2 cellular contexts compared by ENCODE assay signal in the genomic region with DNA sequence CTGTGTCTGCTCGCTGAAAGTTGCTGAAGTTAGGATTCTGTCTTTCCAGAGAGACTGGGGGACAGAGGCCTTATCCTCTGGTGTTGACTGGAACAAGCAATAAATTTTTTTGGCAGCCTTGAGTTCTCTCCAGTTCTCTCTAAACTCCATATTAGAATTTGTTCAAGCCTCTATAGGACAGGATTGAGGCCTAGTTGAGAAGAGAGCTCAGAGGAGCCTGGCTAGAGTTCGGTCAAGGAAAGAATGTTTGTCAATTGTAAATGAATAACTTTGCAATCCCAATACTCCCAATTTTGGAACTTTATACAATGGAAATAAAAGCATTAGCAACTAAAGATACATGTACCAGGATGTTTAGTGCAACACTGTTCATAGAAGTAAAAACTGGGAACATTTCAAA.
TF ChIP-seq lines count a peak whose summit lies in the region.

No MANE protein-coding gene starts in this region.

TF ChIP-seq in liver, 16 proteins besides CTCF, POLR2A, EP300 and RAD21 (continued from another document):
- TF ChIP-seq, protein P1, sequence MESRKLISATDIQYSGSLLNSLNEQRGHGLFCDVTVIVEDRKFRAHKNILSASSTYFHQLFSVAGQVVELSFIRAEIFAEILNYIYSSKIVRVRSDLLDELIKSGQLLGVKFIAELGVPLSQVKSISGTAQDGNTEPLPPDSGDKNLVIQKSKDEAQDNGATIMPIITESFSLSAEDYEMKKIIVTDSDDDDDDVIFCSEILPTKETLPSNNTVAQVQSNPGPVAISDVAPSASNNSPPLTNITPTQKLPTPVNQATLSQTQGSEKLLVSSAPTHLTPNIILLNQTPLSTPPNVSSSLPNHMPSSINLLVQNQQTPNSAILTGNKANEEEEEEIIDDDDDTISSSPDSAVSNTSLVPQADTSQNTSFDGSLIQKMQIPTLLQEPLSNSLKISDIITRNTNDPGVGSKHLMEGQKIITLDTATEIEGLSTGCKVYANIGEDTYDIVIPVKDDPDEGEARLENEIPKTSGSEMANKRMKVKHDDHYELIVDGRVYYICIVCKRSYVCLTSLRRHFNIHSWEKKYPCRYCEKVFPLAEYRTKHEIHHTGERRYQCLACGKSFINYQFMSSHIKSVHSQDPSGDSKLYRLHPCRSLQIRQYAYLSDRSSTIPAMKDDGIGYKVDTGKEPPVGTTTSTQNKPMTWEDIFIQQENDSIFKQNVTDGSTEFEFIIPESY (IDR thresholded peaks at IDR 0.05), result no peak
- TF ChIP-seq FOXA2 (IDR thresholded peaks at IDR 0.05) (no peak), SP1 (IDR thresholded peaks at IDR 0.05) (peak; percentile 42), TAF1 (conservative IDR thresholded peaks at IDR 0.05) (no peak), GABPA (IDR thresholded peaks at IDR 0.05 in 1 of 2, conservative IDR thresholded peaks at IDR 0.05 in 1 of 2) (no peak), HNF4G (IDR thresholded peaks at IDR 0.05) (peak; percentile 18)
- TF ChIP-seq, protein P2, sequence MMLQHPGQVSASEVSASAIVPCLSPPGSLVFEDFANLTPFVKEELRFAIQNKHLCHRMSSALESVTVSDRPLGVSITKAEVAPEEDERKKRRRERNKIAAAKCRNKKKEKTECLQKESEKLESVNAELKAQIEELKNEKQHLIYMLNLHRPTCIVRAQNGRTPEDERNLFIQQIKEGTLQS (IDR thresholded peaks at IDR 0.05), result no peak

TF ChIP-seq in HepG2, 621 proteins besides CTCF, POLR2A, EP300 and RAD21 (continued from another document):
- TF ChIP-seq, protein P3, sequence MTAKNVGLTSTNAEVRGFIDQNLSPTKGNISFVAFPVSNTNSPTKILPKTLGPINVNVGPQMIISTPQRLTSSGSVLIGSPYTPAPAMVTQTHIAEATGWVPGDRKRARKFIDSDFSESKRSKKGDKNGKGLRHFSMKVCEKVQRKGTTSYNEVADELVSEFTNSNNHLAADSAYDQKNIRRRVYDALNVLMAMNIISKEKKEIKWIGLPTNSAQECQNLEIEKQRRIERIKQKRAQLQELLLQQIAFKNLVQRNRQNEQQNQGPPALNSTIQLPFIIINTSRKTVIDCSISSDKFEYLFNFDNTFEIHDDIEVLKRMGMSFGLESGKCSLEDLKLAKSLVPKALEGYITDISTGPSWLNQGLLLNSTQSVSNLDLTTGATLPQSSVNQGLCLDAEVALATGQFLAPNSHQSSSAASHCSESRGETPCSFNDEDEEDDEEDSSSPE (CRISPR knock-in tag; IDR thresholded peaks at IDR 0.05), result no peak
- TF ChIP-seq ZNF17 (CRISPR knock-in tag; IDR thresholded peaks at IDR 0.05) (no peak), CHCHD3 (CRISPR knock-in tag; IDR thresholded peaks at IDR 0.05) (no peak), ZNF350 (CRISPR knock-in tag; IDR thresholded peaks at IDR 0.05; ENCODE audit: borderline replicate concordance, low read depth) (no peak)
- TF ChIP-seq, protein P4, sequence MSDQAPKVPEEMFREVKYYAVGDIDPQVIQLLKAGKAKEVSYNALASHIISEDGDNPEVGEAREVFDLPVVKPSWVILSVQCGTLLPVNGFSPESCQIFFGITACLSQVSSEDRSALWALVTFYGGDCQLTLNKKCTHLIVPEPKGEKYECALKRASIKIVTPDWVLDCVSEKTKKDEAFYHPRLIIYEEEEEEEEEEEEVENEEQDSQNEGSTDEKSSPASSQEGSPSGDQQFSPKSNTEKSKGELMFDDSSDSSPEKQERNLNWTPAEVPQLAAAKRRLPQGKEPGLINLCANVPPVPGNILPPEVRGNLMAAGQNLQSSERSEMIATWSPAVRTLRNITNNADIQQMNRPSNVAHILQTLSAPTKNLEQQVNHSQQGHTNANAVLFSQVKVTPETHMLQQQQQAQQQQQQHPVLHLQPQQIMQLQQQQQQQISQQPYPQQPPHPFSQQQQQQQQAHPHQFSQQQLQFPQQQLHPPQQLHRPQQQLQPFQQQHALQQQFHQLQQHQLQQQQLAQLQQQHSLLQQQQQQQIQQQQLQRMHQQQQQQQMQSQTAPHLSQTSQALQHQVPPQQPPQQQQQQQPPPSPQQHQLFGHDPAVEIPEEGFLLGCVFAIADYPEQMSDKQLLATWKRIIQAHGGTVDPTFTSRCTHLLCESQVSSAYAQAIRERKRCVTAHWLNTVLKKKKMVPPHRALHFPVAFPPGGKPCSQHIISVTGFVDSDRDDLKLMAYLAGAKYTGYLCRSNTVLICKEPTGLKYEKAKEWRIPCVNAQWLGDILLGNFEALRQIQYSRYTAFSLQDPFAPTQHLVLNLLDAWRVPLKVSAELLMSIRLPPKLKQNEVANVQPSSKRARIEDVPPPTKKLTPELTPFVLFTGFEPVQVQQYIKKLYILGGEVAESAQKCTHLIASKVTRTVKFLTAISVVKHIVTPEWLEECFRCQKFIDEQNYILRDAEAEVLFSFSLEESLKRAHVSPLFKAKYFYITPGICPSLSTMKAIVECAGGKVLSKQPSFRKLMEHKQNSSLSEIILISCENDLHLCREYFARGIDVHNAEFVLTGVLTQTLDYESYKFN (CRISPR knock-in tag; conservative IDR thresholded peaks at IDR 0.05), result no peak
